Comparison of ENCODE assay signal across 28 cellular contexts in the genomic region with DNA sequence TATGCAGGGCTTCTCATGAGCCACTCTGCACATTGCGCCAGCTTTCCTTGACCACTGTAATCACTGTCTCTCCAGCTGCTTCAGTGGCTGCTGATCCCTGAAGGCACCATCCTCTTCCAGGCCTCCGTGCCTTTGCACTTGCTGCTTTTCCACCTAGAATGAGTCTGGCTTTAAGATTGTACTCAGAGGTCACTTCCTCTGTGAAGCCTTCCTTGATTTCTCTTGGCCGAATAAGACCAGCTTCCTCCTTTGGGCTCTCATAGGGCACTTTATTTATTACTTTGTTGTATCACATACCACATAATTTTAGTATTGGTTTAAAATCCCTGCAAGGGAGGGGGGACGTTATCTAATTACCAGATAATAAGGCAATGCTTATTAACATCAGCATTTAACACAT. TPM values are rescaled to one million over a fixed set of nuclear protein-coding genes. Genes with fewer than 3 reads are reported as not detected.
"Had no signal": no experiment of that assay in that cellular context is flagged by ENCODE, and none has a peak within 500 bp of the region (broad histone marks: within the 10 kb centered on the region; RNA-seq: fewer than 3 reads in every experiment).

No MANE protein-coding gene starts in this region.

- H3K27ac ChIP-seq: colonic mucosa, coronary artery, epithelial cell of prostate, esophagus muscularis mucosa, esophagus squamous epithelium, foreskin keratinocyte, gastrocnemius medialis, gastroesophageal sphincter, heart right ventricle had no signal

- FAIRE-seq: colon, endometrium, endothelial cell of umbilical vein, frontal cortex had no signal

- H3K27ac Mint-ChIP-seq: dendritic cell treated with granulocyte-macrophage colony-stimulating factor and Interleukin-4, amounts not matched to agents 40 ng/mL and 50 ng/mL, for 4 days; effector memory CD8-positive, alpha-beta T cell had no signal

- DNase-seq: colonic mucosa; cortex of kidney; dermis blood vessel endothelial cell; dorsolateral prefrontal cortex; effector CD4-positive, alpha-beta T cell; effector CD8-positive, alpha-beta T cell; effector memory CD4-positive, alpha-beta T cell; effector memory CD8-positive, alpha-beta T cell; erythroblast; esophagus squamous epithelium; foreskin fibroblast; foreskin keratinocyte; gastrocnemius medialis; glutamatergic neuron; heart right ventricle had no signal

- H3K4me3 ChIP-seq: colonic mucosa, coronary artery, dorsolateral prefrontal cortex, esophagus muscularis mucosa, esophagus squamous epithelium, gastrocnemius medialis, gastroesophageal sphincter, heart right ventricle had no signal

- H3K4me1 ChIP-seq: colonic mucosa, foreskin keratinocyte, gastrocnemius medialis, gastroesophageal sphincter had no signal

- ATAC-seq: effector memory CD8-positive, alpha-beta T cell; esophagus mucosa; foreskin keratinocyte; gastrocnemius medialis; gastroesophageal sphincter; heart right ventricle had no signal

- H3K36me3 ChIP-seq: colonic mucosa, esophagus muscularis mucosa, esophagus squamous epithelium, gastrocnemius medialis, gastroesophageal sphincter, heart right ventricle had no signal

- H3K9me3 Mint-ChIP-seq: effector memory CD8-positive, alpha-beta T cell had no signal

- H3K27me3 ChIP-seq: colonic mucosa, dorsolateral prefrontal cortex, esophagus muscularis mucosa, gastroesophageal sphincter had no signal

- H3K9me3 ChIP-seq: colonic mucosa, esophagus muscularis mucosa, esophagus squamous epithelium, gastrocnemius medialis, gastroesophageal sphincter, heart right ventricle had no signal

- H3K4me3 Mint-ChIP-seq: dendritic cell treated with granulocyte-macrophage colony-stimulating factor and Interleukin-4, amounts not matched to agents 40 ng/mL and 50 ng/mL, for 4 days; effector memory CD8-positive, alpha-beta T cell had no signal

RNA-seq across cellular contexts. Expression of gene CACNA1E, which starts 10.6 kb away (rescaled TPM):
- total RNA-seq: dermis blood vessel endothelial cell, endothelial cell of umbilical vein, fibroblast of lung, fibroblast of villous mesenchyme, foreskin keratinocyte, glomerular endothelial cell had no signal
- polyA plus RNA-seq: endothelial cell of umbilical vein, foreskin keratinocyte had no signal
